ENCODE assay signal across 16 cellular contexts in genomic region chr19:2724148-2724557, GRCh38. TPM values are rescaled to one million over a fixed set of nuclear protein-coding genes. Genes with fewer than 3 reads are reported as not detected.
A peak's percentile ranks its signal among the peaks of the same experiment; 100 is the strongest.
DNase-seq lines count a peak whose midpoint lies in the region; TF ChIP-seq lines count a peak whose summit lies in the region.
"Had no signal": no experiment of that assay in that cellular context is flagged by ENCODE, and none has a peak within 500 bp of the region (broad histone marks: within the 10 kb centered on the region; RNA-seq: fewer than 3 reads in every experiment).

No MANE protein-coding gene starts in this region.

- 66% methylated on average over 7 of the region's 7 CpGs for WGBS in esophagus muscularis mucosa

- H3K36me3 Mint-ChIP-seq in HFFc6 (ENCODE audit: low read depth) (no peaks in the 10 kb centered on the region), progenitor cell of endocrine pancreas (ENCODE audit: insufficient read depth) (no peaks in the 10 kb centered on the region)

- H3K4me1 Mint-ChIP-seq in HFFc6 (ENCODE audit: low read depth) (peaks cover 26% of the 10 kb centered on the region), progenitor cell of endocrine pancreas (ENCODE audit: low read depth) (no peaks in the 10 kb centered on the region)

- H3K27me3 ChIP-seq in GM06990 (replicated peaks; ENCODE audit: control insufficient read depth, insufficient read depth, low read length) (no peaks in the 10 kb centered on the region; the same call in 1 of the 2 replicates), esophagus muscularis mucosa (peaks cover 0 to 88% (median 12%) of the 10 kb centered on the region in 4 donors)

- H3K27ac Mint-ChIP-seq in HFFc6 (peak overlapping the region; percentile 81), progenitor cell of endocrine pancreas (no peak overlapping the region)
- H3K27ac Mint-ChIP-seq: activated B cell treated with CpG ODN at 0.5 μM for 24 hours had no signal

- H3K27me3 Mint-ChIP-seq in HFFc6 (ENCODE audit: insufficient read depth) (peaks cover 4% of the 10 kb centered on the region), progenitor cell of endocrine pancreas (peaks cover 28% of the 10 kb centered on the region)

- DNase-seq in GM06990 (ENCODE audit: extremely low read depth, insufficient read length) (no peak), HFFc6 (no peak), esophagus muscularis mucosa (ENCODE audit: extremely low spot score) (no peak), progenitor cell of endocrine pancreas (ENCODE audit: low spot score, unreplicated experiment) (no peak), NCI-H226 (no peak), NCI-H1694 treated with DMSO at 0.1 percent for 48 hours (lab: John Stamatoyannopoulos, UW) (no peak), NOMO-1 (lab: John Stamatoyannopoulos, UW; ENCODE audit: unreplicated experiment in 2 of 2) (no peak)
- DNase-seq: activated B cell treated with CpG ODN at 0.5 μM for 24 hours, activated gamma-delta T cell, aorta, dermis blood vessel endothelial cell, DMS79, GOT3, MV-4-11, NCI-H748 treated with DMSO at 0.1 percent for 48 hours had no signal

- H3K4me1 ChIP-seq in esophagus muscularis mucosa = peaks cover 28 to 46% (median 45%) of the 10 kb centered on the region in 4 donors

- H3K4me3 Mint-ChIP-seq in HFFc6 (no peak overlapping the region; the same call in 1 of the 2 replicates), progenitor cell of endocrine pancreas (ENCODE audit: low read depth) (no peak overlapping the region)
- H3K4me3 Mint-ChIP-seq: activated B cell treated with CpG ODN at 0.5 μM for 24 hours had no signal

- no peaks in the 10 kb centered on the region for H3K36me3 ChIP-seq in GM06990 (ENCODE audit: control insufficient read depth, insufficient read depth, low read length)
- no peaks in the 10 kb centered on the region for H3K36me3 ChIP-seq in esophagus muscularis mucosa

- intact Hi-C loops in esophagus muscularis mucosa (cut with DNase I) = no loop called here

- TF ChIP-seq POLR2A in esophagus muscularis mucosa (IDR thresholded peaks at IDR 0.05; ENCODE audit: low read depth) = no peak

- TF ChIP-seq CTCF in GM06990 (IDR thresholded peaks at IDR 0.05; ENCODE audit: insufficient read depth, low read length, poor library complexity, severe bottlenecking) (peak; percentile 23), HFFc6 (IDR thresholded peaks at IDR 0.05) (peak; percentile 39; the same call in 1 of the 2 replicates), esophagus muscularis mucosa (IDR thresholded peaks at IDR 0.05) (no peak), progenitor cell of endocrine pancreas (IDR thresholded peaks at IDR 0.05; ENCODE audit: unreplicated experiment) (peak; percentile 36)

- H3K27ac ChIP-seq in esophagus muscularis mucosa (replicated peaks in 1 of 4) = peak overlapping the region; percentile 78 to 85 (median 81)

- no peaks in the 10 kb centered on the region for H3K9me3 Mint-ChIP-seq in HFFc6
- no peaks in the 10 kb centered on the region for H3K9me3 Mint-ChIP-seq in progenitor cell of endocrine pancreas (ENCODE audit: low read depth)
- H3K9me3 Mint-ChIP-seq: activated B cell treated with CpG ODN at 0.5 μM for 24 hours had no signal

- H3K4me3 ChIP-seq in GM06990 (replicated peaks; ENCODE audit: low read depth, low read length) = no peak overlapping the region
- H3K4me3 ChIP-seq in esophagus muscularis mucosa = no peak overlapping the region

- no peak for TF ChIP-seq EP300 in esophagus muscularis mucosa (IDR thresholded peaks at IDR 0.05)

- no peaks in the 10 kb centered on the region for H3K9me3 ChIP-seq in esophagus muscularis mucosa

RNA-seq across cellular contexts. Expression of gene DIRAS1, which starts 3.0 kb away (rescaled TPM):
- total RNA-seq in HFFc6 (2021; fragmentation: NEBNext Ultra II Directional; extraction: Animal tissue kit (Norgen Biotek cat#: 25700)) = 10 to 100 TPM; 10.6 to 21.6 (median 12.7) TPM
- total RNA-seq in esophagus muscularis mucosa (10 to 100 TPM in 3 of 4 donors, 1 to 10 TPM in 1; 7.0 to 19.2 (median 14.3) TPM), progenitor cell of endocrine pancreas (8.6 and 10.8 TPM in 2 replicates)
- total RNA-seq: T-helper 1 cell treated with Interleukin-12 subunit alpha and Interleukin-12 subunit beta and Interleukin-4 antibody, amounts not matched to agents 30 ng/mL and 1 ng/mL, for 36 hours had no signal

RNA-seq across cellular contexts. Expression of gene SLC39A3, which starts 15.7 kb away (rescaled TPM):
- 10 to 100 TPM; 39.2 to 49.1 (median 42.5) TPM for total RNA-seq in HFFc6 (2021; fragmentation: NEBNext Ultra II Directional; extraction: Animal tissue kit (Norgen Biotek cat#: 25700))
- total RNA-seq in esophagus muscularis mucosa (10 to 100 TPM; 31.6 to 36.9 (median 33.8) TPM), progenitor cell of endocrine pancreas (22.7 and 23.8 TPM in 2 replicates)

RNA-seq across cellular contexts. Expression of gene GNG7, which starts 21.7 kb away (rescaled TPM):
- total RNA-seq in HFFc6 (2021; fragmentation: NEBNext Ultra II Directional; extraction: Animal tissue kit (Norgen Biotek cat#: 25700)) = under 1 TPM in 5 of 6 experiments, not detected in 1; 0.09 to 0.29 (median 0.11) TPM
- total RNA-seq in esophagus muscularis mucosa (10 to 100 TPM in 3 of 4 donors, 1 to 10 TPM in 1; 6.3 to 18.8 (median 13.0) TPM), progenitor cell of endocrine pancreas (9.9 and 11.3 TPM in 2 replicates)

RNA-seq across cellular contexts. Expression of gene SGTA, which starts 58.9 kb away (rescaled TPM):
- total RNA-seq in HFFc6 (2021; fragmentation: NEBNext Ultra II Directional; extraction: Animal tissue kit (Norgen Biotek cat#: 25700)) = 10 to 100 TPM; 60.7 to 68.1 (median 62.8) TPM
- 10 to 100 TPM; 53.6 to 71.2 (median 59.2) TPM for total RNA-seq in esophagus muscularis mucosa
- 74.1 and 77.5 TPM in 2 replicates for total RNA-seq in progenitor cell of endocrine pancreas

Comparison
In these comparisons a context has a peak if more than half of its experiments do, and no peak if none do; other contexts are left out.
1. CTCF ChIP-seq: peak in GM06990 (single experiment), HFFc6 (single experiment) and progenitor cell of endocrine pancreas (single experiment); none in esophagus muscularis mucosa (0 of 3).